26 cellular contexts compared by ENCODE assay signal in genomic region chr10:8360814-8361509, GRCh38.
A peak's percentile ranks its signal among the peaks of the same experiment; 100 is the strongest.
DNase-seq lines count a peak whose midpoint lies in the region; ATAC-seq and TF ChIP-seq lines count a peak whose summit lies in the region.
"Had no signal": no experiment of that assay in that cellular context is flagged by ENCODE, and none has a peak within 500 bp of the region (broad histone marks: within the 10 kb centered on the region; RNA-seq: fewer than 3 reads in every experiment).

No MANE protein-coding gene starts in this region.

- no peak for DNase-seq in T-helper 1 cell
- no peak for DNase-seq in activated CD4-positive, alpha-beta memory T cell treated with anti-CD3 and anti-CD28 coated beads, Interleukin-2, amount 10 ng/mL, durations not matched to agents 7 days and 5 days
- peak; percentile 14 for DNase-seq in fibroblast of pulmonary artery (ENCODE audit: low read depth)
- DNase-seq: activated CD4-positive, CD25-positive, alpha-beta regulatory T cell treated with anti-CD3 and anti-CD28 coated beads, Interleukin-2, amount 50 U/mL, for 72 hours; AML-193; amygdala; COR-L47; DMS79; head of caudate nucleus; left colon; mesenchymal stem cell; MV-4-11; NCI-H1694; NCI-H2171 treated with DMSO at 0.1 percent for 48 hours; NCI-H69; stimulated activated CD4-positive, alpha-beta T cell treated with anti-CD3 and anti-CD28 coated beads, Interleukin-2, amount 100 ng/mL, for 48 hours; tibial artery had no signal

- CTCF ChIA-PET in HEK293 (lab: Yijun Ruan, JAX) = no interaction called here
- CTCF ChIA-PET in activated CD4-positive, alpha-beta memory T cell treated with anti-CD3 and anti-CD28 coated beads, Interleukin-2, amount 10 ng/mL, durations not matched to agents 7 days and 5 days (lab: Charles Lee) = interaction anchor here (1.0 to 2.1 kb wide), 7 partner anchors 9 to 41 kb away, joined by 3 to 11 read pairs (median 3); no protein-coding TSS in a partner anchor

- H3K4me1 ChIP-seq in HEK293 (ENCODE audit: control insufficient read depth, insufficient read depth, low read length) = no peaks in the 10 kb centered on the region
- H3K4me1 ChIP-seq: tibial artery had no signal

- TF ChIP-seq CTCF in HEK293 (tag by site-specific recombination; IDR thresholded peaks at IDR 0.05) (no peak), fibroblast of pulmonary artery (IDR thresholded peaks at IDR 0.05; ENCODE audit: low read length, missing control alignments) (no peak)

- H3K36me3 ChIP-seq in HEK293 (ENCODE audit: control insufficient read depth in 2 of 2, insufficient read depth in 1 of 2, low read length in 2 of 2) = no peaks in the 10 kb centered on the region
- H3K36me3 ChIP-seq: tibial artery had no signal

- H3K4me3 ChIP-seq in HEK293 (ENCODE audit: low read depth, low read length) (no peak overlapping the region), fibroblast of pulmonary artery (replicated peaks; ENCODE audit: low read depth, low read length) (no peak overlapping the region)
- H3K4me3 ChIP-seq: smooth muscle cell, tibial artery had no signal

- peaks cover 6% of the 10 kb centered on the region for H3K9me3 Mint-ChIP-seq in T-helper 1 cell treated with Interleukin-12 subunit alpha and Interleukin-12 subunit beta and Interleukin-4 antibody, amounts not matched to agents 30 μg/mL and 1 μg/mL, for 36 hours
- peaks cover 6% of the 10 kb centered on the region for H3K9me3 Mint-ChIP-seq in activated CD4-positive, alpha-beta memory T cell treated with anti-CD3 and anti-CD28 coated beads, Interleukin-2, amount 10 ng/mL, durations not matched to agents 7 days and 5 days
- H3K9me3 Mint-ChIP-seq: IgD-negative memory B cell; stimulated activated naive CD8-positive, alpha-beta T cell treated with anti-CD3 and anti-CD28 coated beads, Interleukin-15, Interleukin-2, amounts not matched to agents 100 ng/mL and 50 ng/mL, for 24 hours had no signal

- H3K4me1 Mint-ChIP-seq in T-helper 1 cell treated with Interleukin-12 subunit alpha and Interleukin-12 subunit beta and Interleukin-4 antibody, amounts not matched to agents 30 μg/mL and 1 μg/mL, for 36 hours (ENCODE audit: low read depth) = peaks cover 40% of the 10 kb centered on the region
- peaks cover 77% of the 10 kb centered on the region for H3K4me1 Mint-ChIP-seq in activated CD4-positive, alpha-beta memory T cell treated with anti-CD3 and anti-CD28 coated beads, Interleukin-2, amount 10 ng/mL, durations not matched to agents 7 days and 5 days
- H3K4me1 Mint-ChIP-seq: IgD-negative memory B cell had no signal

- H3K4me3 Mint-ChIP-seq in T-helper 1 cell treated with Interleukin-12 subunit alpha and Interleukin-12 subunit beta and Interleukin-4 antibody, amounts not matched to agents 30 μg/mL and 1 μg/mL, for 36 hours = no peak overlapping the region
- peak overlapping the region; percentile 15 for H3K4me3 Mint-ChIP-seq in activated CD4-positive, alpha-beta memory T cell treated with anti-CD3 and anti-CD28 coated beads, Interleukin-2, amount 10 ng/mL, durations not matched to agents 7 days and 5 days
- H3K4me3 Mint-ChIP-seq: IgD-negative memory B cell; stimulated activated naive CD8-positive, alpha-beta T cell treated with anti-CD3 and anti-CD28 coated beads, Interleukin-15, Interleukin-2, amounts not matched to agents 100 ng/mL and 50 ng/mL, for 24 hours had no signal

- POLR2A ChIA-PET in HEK293 (lab: Yijun Ruan, JAX) = no interaction called here
- POLR2A ChIA-PET in activated CD4-positive, alpha-beta memory T cell treated with anti-CD3 and anti-CD28 coated beads, Interleukin-2, amount 10 ng/mL, durations not matched to agents 7 days and 5 days (lab: Charles Lee) = interaction anchor here (0.9 to 4.7 kb wide), 15 partner anchors 9 to 307 kb away, joined by 3 to 69 read pairs (median 8); partner anchors contain the start of gene GATA3

- H3K27me3 Mint-ChIP-seq in T-helper 1 cell treated with Interleukin-12 subunit alpha and Interleukin-12 subunit beta and Interleukin-4 antibody, amounts not matched to agents 30 μg/mL and 1 μg/mL, for 36 hours (ENCODE audit: low read depth) = peaks cover 12% of the 10 kb centered on the region
- peaks cover 2% of the 10 kb centered on the region for H3K27me3 Mint-ChIP-seq in activated CD4-positive, alpha-beta memory T cell treated with anti-CD3 and anti-CD28 coated beads, Interleukin-2, amount 10 ng/mL, durations not matched to agents 7 days and 5 days

- H3K9me3 ChIP-seq in HEK293 (ENCODE audit: control insufficient read depth, insufficient read depth, low read depth, low read length) = no peaks in the 10 kb centered on the region
- H3K9me3 ChIP-seq: tibial artery had no signal

- ATAC-seq in GM21529 (IDR thresholded peaks at IDR 0.05; ENCODE audit: unreplicated experiment) (no peak), GM21447 (IDR thresholded peaks at IDR 0.05; ENCODE audit: unreplicated experiment) (no peak), GM18873 (IDR thresholded peaks at IDR 0.05; ENCODE audit: low FRiP score, unreplicated experiment) (no peak)
- ATAC-seq: left colon had no signal

- no peak overlapping the region for H3K27ac ChIP-seq in HEK293 (ENCODE audit: extremely low read depth, low read depth, low read length)
- H3K27ac ChIP-seq: 22Rv1, tibial artery had no signal

- peak overlapping the region; percentile 51 for H3K27ac Mint-ChIP-seq in T-helper 1 cell treated with Interleukin-12 subunit alpha and Interleukin-12 subunit beta and Interleukin-4 antibody, amounts not matched to agents 30 μg/mL and 1 μg/mL, for 36 hours
- peak overlapping the region; percentile 88 for H3K27ac Mint-ChIP-seq in activated CD4-positive, alpha-beta memory T cell treated with anti-CD3 and anti-CD28 coated beads, Interleukin-2, amount 10 ng/mL, durations not matched to agents 7 days and 5 days
- H3K27ac Mint-ChIP-seq: IgD-negative memory B cell; stimulated activated naive CD8-positive, alpha-beta T cell treated with anti-CD3 and anti-CD28 coated beads, Interleukin-15, Interleukin-2, amounts not matched to agents 100 ng/mL and 50 ng/mL, for 24 hours had no signal

- peaks cover 6% of the 10 kb centered on the region for H3K36me3 Mint-ChIP-seq in T-helper 1 cell treated with Interleukin-12 subunit alpha and Interleukin-12 subunit beta and Interleukin-4 antibody, amounts not matched to agents 30 μg/mL and 1 μg/mL, for 36 hours (ENCODE audit: low read depth)
- peaks cover 34% of the 10 kb centered on the region for H3K36me3 Mint-ChIP-seq in activated CD4-positive, alpha-beta memory T cell treated with anti-CD3 and anti-CD28 coated beads, Interleukin-2, amount 10 ng/mL, durations not matched to agents 7 days and 5 days (ENCODE audit: low read depth)
- H3K36me3 Mint-ChIP-seq: IgD-negative memory B cell had no signal

TF ChIP-seq in HEK293, 187 proteins besides CTCF, POLR2A, EP300 and RAD21:
- TF ChIP-seq ZNF558 (tag by site-specific recombination; IDR thresholded peaks at IDR 0.05) = no peak
- peak; percentile 71 for TF ChIP-seq ZSCAN4 (tag by site-specific recombination; IDR thresholded peaks at IDR 0.05)
- TF ChIP-seq EGR2 (tag by site-specific recombination; IDR thresholded peaks at IDR 0.05; ENCODE audit: low read depth) = peak; percentile 29; the same call in 1 of the 2 replicates
